ENCODE assay signal across 1 cellular context in genomic region chr4:48854395-48854683, GRCh38.
TF ChIP-seq lines count a peak whose summit lies in the region.

No MANE protein-coding gene starts in this region.

TF ChIP-seq in SK-N-SH treated with all-trans-retinoic acid at 6 μM for 48 hours, 23 proteins besides CTCF, POLR2A, EP300 and RAD21 (continued from another document):
- no peak for TF ChIP-seq ESRRG (CRISPR knock-in tag; IDR thresholded peaks at IDR 0.05)
- TF ChIP-seq ZNF70 (CRISPR knock-in tag; IDR thresholded peaks at IDR 0.05) = no peak
- TF ChIP-seq CSDC2 (CRISPR knock-in tag; IDR thresholded peaks at IDR 0.05) = no peak
- TF ChIP-seq ZFP30 (CRISPR knock-in tag; IDR thresholded peaks at IDR 0.05) = no peak
- no peak for TF ChIP-seq ZNF8 (CRISPR knock-in tag; IDR thresholded peaks at IDR 0.05)
- TF ChIP-seq ISL1 (CRISPR knock-in tag; IDR thresholded peaks at IDR 0.05) = no peak
